In the genomic region with DNA sequence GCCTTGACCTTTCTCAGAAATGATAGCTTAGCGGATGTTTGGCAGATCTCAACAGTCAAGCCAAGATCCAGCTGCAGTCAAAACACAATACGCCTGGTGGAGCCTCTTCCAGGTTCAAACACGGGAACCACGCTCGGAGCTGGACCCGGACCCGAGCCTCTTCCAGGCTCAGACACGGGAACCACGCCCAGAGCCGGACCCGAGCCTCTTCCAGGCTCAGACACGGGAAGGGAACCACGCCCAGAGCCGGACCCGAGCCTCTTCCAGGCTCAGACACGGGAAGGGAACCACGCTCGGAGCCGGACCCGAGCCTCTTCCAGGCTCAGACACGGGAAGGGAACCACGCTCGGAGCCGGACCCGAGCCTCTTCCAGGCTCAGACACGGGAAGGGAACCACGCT, we compare ENCODE assay signal across 2 cellular contexts. TPM values are rescaled to one million over a fixed set of nuclear protein-coding genes. Genes with fewer than 3 reads are reported as not detected.
"Had no signal": no experiment of that assay in that cellular context is flagged by ENCODE, and none has a peak within 500 bp of the region (broad histone marks: within the 10 kb centered on the region; RNA-seq: fewer than 3 reads in every experiment).

No MANE protein-coding gene starts in this region.

RNA-seq across cellular contexts. Expression of a gene that starts 48.5 kb away (rescaled TPM):
- total RNA-seq: lung microvascular endothelial cell, mesenteric fat pad had no signal
